ENCODE assay signal across 25 cellular contexts in the genomic region with DNA sequence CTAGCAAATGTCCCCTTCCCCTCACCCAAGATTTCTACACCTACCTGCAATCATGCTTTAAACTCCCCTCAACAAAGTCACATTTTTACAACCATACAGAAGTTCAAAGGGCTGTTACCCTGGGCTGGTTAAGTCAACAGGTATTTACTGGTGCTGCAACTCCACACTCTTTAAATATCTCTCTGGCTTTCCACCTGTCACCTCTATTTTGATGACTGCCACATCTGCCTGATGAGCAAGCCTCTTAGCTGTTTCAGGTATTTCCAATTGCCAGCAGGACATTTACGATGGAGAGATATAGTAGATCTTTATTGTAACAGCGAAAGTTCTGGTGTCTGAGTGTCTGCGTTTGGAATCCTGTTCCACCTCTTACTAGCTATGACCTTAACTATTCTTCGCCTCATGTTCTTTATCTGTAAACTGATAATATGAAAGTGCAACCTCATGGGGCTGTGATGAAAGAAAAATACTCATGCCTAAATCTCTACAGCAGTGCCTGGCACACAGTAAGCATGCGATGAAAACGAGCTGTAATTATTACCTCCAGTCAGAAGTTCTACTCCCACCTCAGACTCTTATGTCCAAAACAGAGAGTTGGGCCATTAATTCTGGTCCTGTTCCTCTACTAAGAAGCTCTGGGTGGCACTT. TPM values are rescaled to one million over a fixed set of nuclear protein-coding genes. Genes with fewer than 3 reads are reported as not detected.
A peak's percentile ranks its signal among the peaks of the same experiment; 100 is the strongest.
DNase-seq lines count a peak whose midpoint lies in the region; ATAC-seq and TF ChIP-seq lines count a peak whose summit lies in the region.
"Had no signal": no experiment of that assay in that cellular context is flagged by ENCODE, and none has a peak within 500 bp of the region (broad histone marks: within the 10 kb centered on the region; RNA-seq: fewer than 3 reads in every experiment).

No MANE protein-coding gene starts in this region.

- no peak overlapping the region for H3K4me3 Mint-ChIP-seq in nephron progenitor cell
- H3K4me3 Mint-ChIP-seq: activated T-cell treated with anti-CD3 and anti-CD28 coated beads, Interleukin-2, amount 50 U/mL, for 24 hours; CD4-positive, CD25-positive, alpha-beta regulatory T cell; naive thymus-derived CD4-positive, alpha-beta T cell; T-helper 1 cell treated with Interleukin-12 subunit alpha and Interleukin-12 subunit beta and Interleukin-4 antibody, amounts not matched to agents 30 μg/mL and 1 μg/mL, for 36 hours had no signal

- no peaks in the 10 kb centered on the region for H3K9me2 ChIP-seq in hepatocyte (replicated peaks; ENCODE audit: insufficient read depth)

- peak overlapping the region; percentile 66 for H3K27ac Mint-ChIP-seq in nephron progenitor cell
- H3K27ac Mint-ChIP-seq: activated T-cell treated with anti-CD3 and anti-CD28 coated beads, Interleukin-2, amount 50 U/mL, for 24 hours; CD4-positive, CD25-positive, alpha-beta regulatory T cell; naive thymus-derived CD4-positive, alpha-beta T cell; T-helper 1 cell treated with Interleukin-12 subunit alpha and Interleukin-12 subunit beta and Interleukin-4 antibody, amounts not matched to agents 30 μg/mL and 1 μg/mL, for 36 hours had no signal

- H2AFZ ChIP-seq in hepatocyte: no peak overlapping the region
- H2AFZ ChIP-seq: parathyroid adenoma had no signal

- no peaks in the 10 kb centered on the region for H3K9me3 Mint-ChIP-seq in nephron progenitor cell
- H3K9me3 Mint-ChIP-seq: activated T-cell treated with anti-CD3 and anti-CD28 coated beads, Interleukin-2, amount 50 U/mL, for 24 hours; CD4-positive, CD25-positive, alpha-beta regulatory T cell; naive thymus-derived CD4-positive, alpha-beta T cell; T-helper 1 cell treated with Interleukin-12 subunit alpha and Interleukin-12 subunit beta and Interleukin-4 antibody, amounts not matched to agents 30 μg/mL and 1 μg/mL, for 36 hours had no signal

- peak; percentile 32 for ATAC-seq in Right ventricle myocardium inferior
- no peak for ATAC-seq in HG03039 (IDR thresholded peaks at IDR 0.05; ENCODE audit: unreplicated experiment)
- ATAC-seq in HG03571 (IDR thresholded peaks at IDR 0.05; ENCODE audit: unreplicated experiment): no peak
- ATAC-seq: K562; naive thymus-derived CD4-positive, alpha-beta T cell had no signal

- no peaks in the 10 kb centered on the region for H4K20me1 ChIP-seq in hepatocyte (ENCODE audit: insufficient read depth, poor library complexity, severe bottlenecking)

- H3K36me3 ChIP-seq in hepatocyte (replicated peaks; ENCODE audit: insufficient read depth, low read depth): no peaks in the 10 kb centered on the region
- H3K36me3 ChIP-seq: SJSA1, upper lobe of left lung had no signal

- WGBS in hepatocyte (ENCODE audit: low lambda C conversion rate, missing lambda C conversion rate): 50% methylated on average over 6 of the region's 6 CpGs

- H3K27me3 ChIP-seq in hepatocyte: no peaks in the 10 kb centered on the region
- H3K27me3 ChIP-seq: SJSA1, upper lobe of left lung had no signal

- TF ChIP-seq CTCF in hepatocyte (IDR thresholded peaks at IDR 0.05; ENCODE audit: poor library complexity) (no peak), nephron progenitor cell (IDR thresholded peaks at IDR 0.05) (no peak), GM20000 (IDR thresholded peaks at IDR 0.05; ENCODE audit: extremely low read depth, missing control alignments) (no peak)

- peak overlapping the region; percentile 75 for H3K27ac ChIP-seq in hepatocyte
- H3K27ac ChIP-seq: parathyroid adenoma, SJSA1, upper lobe of left lung had no signal

- H3K79me2 ChIP-seq in hepatocyte: no peaks in the 10 kb centered on the region
- H3K79me2 ChIP-seq: parathyroid adenoma had no signal

- H3K36me3 Mint-ChIP-seq in nephron progenitor cell (ENCODE audit: low read depth): no peaks in the 10 kb centered on the region
- H3K36me3 Mint-ChIP-seq: CD4-positive, CD25-positive, alpha-beta regulatory T cell; naive thymus-derived CD4-positive, alpha-beta T cell had no signal

- no peak for DNase-seq in Right ventricle myocardium inferior (ENCODE audit: missing footprints)
- no peak for DNase-seq in cardiac septum (ENCODE audit: low spot score)
- peak; percentile 48 for DNase-seq in hepatocyte (ENCODE audit: low spot score)
- no peak for DNase-seq in nephron progenitor cell
- DNase-seq in GM20000 (ENCODE audit: low spot score): no peak
- no peak for DNase-seq in Kasumi-1 (lab: John Stamatoyannopoulos, UW)
- DNase-seq: 8988T; activated naive CD4-positive, alpha-beta T cell; activated T-cell treated with anti-CD3 and anti-CD28 coated beads, Interleukin-2, amount 50 U/mL, for 24 hours; amniotic stem cell; CD4-positive, CD25-positive, alpha-beta regulatory T cell; dermis blood vessel endothelial cell; GOT3; kidney; MM.1S; naive thymus-derived CD4-positive, alpha-beta T cell; NCI-H1417 treated with DMSO at 0.1 percent for 48 hours; stimulated activated CD8-positive, alpha-beta memory T cell treated with anti-CD3 and anti-CD28 coated beads, Interleukin-4, amount 100 ng/mL, for 48 hours; upper lobe of left lung had no signal

- H3K4me1 Mint-ChIP-seq in nephron progenitor cell: peaks cover 44% of the 10 kb centered on the region
- H3K4me1 Mint-ChIP-seq: CD4-positive, CD25-positive, alpha-beta regulatory T cell; naive thymus-derived CD4-positive, alpha-beta T cell had no signal

- no peak overlapping the region for H3K4me3 ChIP-seq in hepatocyte
- H3K4me3 ChIP-seq: K562, SJSA1, upper lobe of left lung had no signal

- peaks cover 20% of the 10 kb centered on the region for H3K4me1 ChIP-seq in hepatocyte (ENCODE audit: insufficient read depth)
- H3K4me1 ChIP-seq: parathyroid adenoma, SJSA1, upper lobe of left lung had no signal

- no peaks in the 10 kb centered on the region for H3K9me3 ChIP-seq in hepatocyte (ENCODE audit: low read depth)
- H3K9me3 ChIP-seq: SJSA1, upper lobe of left lung had no signal

- H3K27me3 Mint-ChIP-seq in nephron progenitor cell (ENCODE audit: low read depth, poor library complexity): peaks cover 6% of the 10 kb centered on the region

- peak overlapping the region; percentile 5 for H3K4me2 ChIP-seq in hepatocyte

- intact Hi-C loops in Right ventricle myocardium inferior (cut with DNase I): loop anchor here (5.0 kb wide), 1 partner anchor 101 kb away; no protein-coding TSS in a partner anchor
- intact Hi-C loops in cardiac septum (cut with DNase I): loop anchor here (5.0 kb wide), 1 partner anchor 44 kb away; a partner anchor contains a TSS

RNA-seq across cellular contexts. Expression of a gene that starts 44.2 kb away (rescaled TPM):
- total RNA-seq in Right ventricle myocardium inferior (13,805 TPM), cardiac septum (14,297 TPM), hepatocyte (283 and 291 TPM in 2 replicates)
- 353 and 477 TPM in 2 replicates for polyA plus RNA-seq in hepatocyte

Comparison
In these comparisons a context has a peak if more than half of its experiments do, and no peak if none do; other contexts are left out.
1. RNA of a gene that starts 44.2 kb away (total RNA-seq): 14,297 TPM in cardiac septum (single experiment) and 13,805 TPM in Right ventricle myocardium inferior (single experiment); 283 to 291 TPM in hepatocyte; every median in the first group is over 10 times any median in the second.